ENCODE assay signal across 15 cellular contexts in the genomic region with DNA sequence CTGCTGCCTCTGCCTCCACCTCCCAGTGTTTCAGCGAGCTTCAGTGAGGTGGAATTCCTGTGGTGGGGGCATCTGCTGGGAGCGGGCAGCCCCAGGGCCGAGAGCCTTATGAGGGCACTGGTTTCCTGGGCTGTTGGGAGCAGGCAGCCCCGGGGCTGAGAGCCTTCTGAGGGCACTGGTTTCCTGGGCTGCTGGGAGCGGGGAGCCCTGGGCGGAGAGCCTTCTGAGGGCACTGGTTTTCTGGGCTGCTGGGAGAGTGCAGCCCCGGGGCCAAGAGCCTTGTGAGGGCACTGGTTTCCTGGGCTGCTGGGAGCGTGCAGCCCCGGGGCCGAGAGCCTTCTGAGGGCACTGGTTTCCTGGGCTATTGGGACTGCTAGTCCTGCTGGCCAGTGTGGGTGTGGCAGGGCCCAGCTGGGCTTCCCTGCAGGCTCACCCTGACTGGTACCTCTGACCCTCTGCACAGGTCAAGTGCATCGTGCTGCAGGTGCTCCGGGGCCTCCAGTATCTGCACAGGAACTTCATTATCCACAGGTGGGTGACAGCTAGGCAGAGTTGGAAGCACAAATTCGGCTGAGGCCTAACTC. TPM values are rescaled to one million over a fixed set of nuclear protein-coding genes. Genes with fewer than 3 reads are reported as not detected.
A peak's percentile ranks its signal among the peaks of the same experiment; 100 is the strongest.
DNase-seq lines count a peak whose midpoint lies in the region; ATAC-seq and TF ChIP-seq lines count a peak whose summit lies in the region.
"Had no signal": no experiment of that assay in that cellular context is flagged by ENCODE, and none has a peak within 500 bp of the region (broad histone marks: within the 10 kb centered on the region; RNA-seq: fewer than 3 reads in every experiment).

No MANE protein-coding gene starts in this region.

- DNase-seq in left cardiac atrium (peak; percentile 7), heart right ventricle (no peak), HuH-7.5 (ENCODE audit: low spot score) (peak; percentile 38), spleen (peak; percentile 57), WTC11 (ENCODE audit: low spot score) (no peak)
- DNase-seq: ACHN; CD4-positive, alpha-beta memory T cell; DMS79 treated with DMSO at 0.1 percent for 48 hours; GDM1; MG63; NCI-H1105; NCI-H1694 treated with DMSO at 0.1 percent for 48 hours; NCI-H446; PC-3 had no signal

- intact Hi-C loops in left cardiac atrium (cut with DNase I) = no loop called here
- intact Hi-C loops in heart right ventricle (cut with DNase I) = no loop called here
- intact Hi-C loops in spleen (cut with DNase I; ENCODE audit: low total_unique reads) = no loop called here

- no peak overlapping the region for H3K4me3 Mint-ChIP-seq in WTC11
- H3K4me3 Mint-ChIP-seq: CD4-positive, alpha-beta memory T cell had no signal

- 87 to 95% methylated on average over 13 of the region's 13 CpGs for WGBS in heart right ventricle, 2 donors
- 88 to 97% (median 94%) methylated on average over 6 to 13 of the region's 13 CpGs for WGBS in spleen, 5 donors

- H3K27ac ChIP-seq in heart right ventricle = no peak overlapping the region
- no peak overlapping the region for H3K27ac ChIP-seq in spleen
- H3K27ac ChIP-seq: KMS-11 had no signal

- H3K4me1 Mint-ChIP-seq in WTC11 = peaks cover 7% of the 10 kb centered on the region

- no peaks in the 10 kb centered on the region for H3K27me3 Mint-ChIP-seq in WTC11 (ENCODE audit: low read depth)
- H3K27me3 Mint-ChIP-seq: CD4-positive, alpha-beta memory T cell had no signal

- TF ChIP-seq CTCF in heart right ventricle (IDR thresholded peaks at IDR 0.05) (no peak), spleen (IDR thresholded peaks at IDR 0.05 in 8 of 11, conservative IDR thresholded peaks at IDR 0.05 in 3 of 11) (no peak), WTC11 (IDR thresholded peaks at IDR 0.05) (no peak)

- H3K36me3 ChIP-seq in heart right ventricle (peaks cover 0 to 78% (median 10%) of the 10 kb centered on the region in 9 donors), spleen (peaks cover 0 to 83% (median 53%) of the 10 kb centered on the region in 6 donors)

- no peaks in the 10 kb centered on the region for H3K9me3 Mint-ChIP-seq in WTC11
- H3K9me3 Mint-ChIP-seq: CD4-positive, alpha-beta memory T cell had no signal

- peaks cover 34% of the 10 kb centered on the region for H3K36me3 Mint-ChIP-seq in WTC11

- POLR2A ChIA-PET in WTC11 (lab: Charles Lee) = no interaction called here

- H3K4me1 ChIP-seq in heart right ventricle = peaks cover 4 to 16% (median 8%) of the 10 kb centered on the region in 9 donors
- H3K4me1 ChIP-seq in spleen = peaks cover 10 to 46% (median 28%) of the 10 kb centered on the region in 6 donors

- no peak for TF ChIP-seq POLR2A in spleen (IDR thresholded peaks at IDR 0.05)

- H3K9me3 ChIP-seq in heart right ventricle = no peaks in the 10 kb centered on the region
- H3K9me3 ChIP-seq in spleen = no peaks in the 10 kb centered on the region
- H3K9me3 ChIP-seq: MG63 had no signal

- H3K27me3 ChIP-seq in heart right ventricle = no peaks in the 10 kb centered on the region
- no peaks in the 10 kb centered on the region for H3K27me3 ChIP-seq in spleen (replicated peaks in 1 of 7)
- H3K27me3 ChIP-seq: MG63 had no signal

- ATAC-seq in left cardiac atrium (no peak), heart right ventricle (no peak), WTC11 (no peak)
- ATAC-seq: PC-3 had no signal

- H3K4me3 ChIP-seq in heart right ventricle (no peak overlapping the region), spleen (no peak overlapping the region)
- H3K4me3 ChIP-seq: MG63 had no signal

- CTCF ChIA-PET in WTC11 (lab: Charles Lee) = no interaction called here

- no peak overlapping the region for H3K27ac Mint-ChIP-seq in WTC11
- H3K27ac Mint-ChIP-seq: CD4-positive, alpha-beta memory T cell had no signal

TF ChIP-seq in WTC11, 78 proteins besides CTCF, POLR2A, EP300 and RAD21:
- no peak for TF ChIP-seq ZNF138 (CRISPR knock-in tag; conservative IDR thresholded peaks at IDR 0.05)
- no peak for TF ChIP-seq ZNF396 (CRISPR knock-in tag; IDR thresholded peaks at IDR 0.05; ENCODE audit: borderline replicate concordance)
- no peak for TF ChIP-seq ZNF317 (CRISPR knock-in tag; IDR thresholded peaks at IDR 0.05; ENCODE audit: borderline replicate concordance, low read depth)
- TF ChIP-seq ETV6 (CRISPR knock-in tag; IDR thresholded peaks at IDR 0.05) = no peak
- TF ChIP-seq RELA (CRISPR knock-in tag; IDR thresholded peaks at IDR 0.05; ENCODE audit: borderline replicate concordance) = no peak
- TF ChIP-seq ZNF263 (CRISPR knock-in tag; IDR thresholded peaks at IDR 0.05; ENCODE audit: low read depth) = no peak
- no peak for TF ChIP-seq SMAD4 (CRISPR knock-in tag; IDR thresholded peaks at IDR 0.05)
- no peak for TF ChIP-seq SOX15 (CRISPR knock-in tag; IDR thresholded peaks at IDR 0.05)
- TF ChIP-seq RORB (CRISPR knock-in tag; IDR thresholded peaks at IDR 0.05) = no peak
- TF ChIP-seq, protein P1, sequence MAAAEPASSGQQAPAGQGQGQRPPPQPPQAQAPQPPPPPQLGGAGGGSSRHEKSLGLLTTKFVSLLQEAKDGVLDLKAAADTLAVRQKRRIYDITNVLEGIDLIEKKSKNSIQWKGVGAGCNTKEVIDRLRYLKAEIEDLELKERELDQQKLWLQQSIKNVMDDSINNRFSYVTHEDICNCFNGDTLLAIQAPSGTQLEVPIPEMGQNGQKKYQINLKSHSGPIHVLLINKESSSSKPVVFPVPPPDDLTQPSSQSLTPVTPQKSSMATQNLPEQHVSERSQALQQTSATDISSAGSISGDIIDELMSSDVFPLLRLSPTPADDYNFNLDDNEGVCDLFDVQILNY (CRISPR knock-in tag; IDR thresholded peaks at IDR 0.05) = no peak
- TF ChIP-seq, protein P2, sequence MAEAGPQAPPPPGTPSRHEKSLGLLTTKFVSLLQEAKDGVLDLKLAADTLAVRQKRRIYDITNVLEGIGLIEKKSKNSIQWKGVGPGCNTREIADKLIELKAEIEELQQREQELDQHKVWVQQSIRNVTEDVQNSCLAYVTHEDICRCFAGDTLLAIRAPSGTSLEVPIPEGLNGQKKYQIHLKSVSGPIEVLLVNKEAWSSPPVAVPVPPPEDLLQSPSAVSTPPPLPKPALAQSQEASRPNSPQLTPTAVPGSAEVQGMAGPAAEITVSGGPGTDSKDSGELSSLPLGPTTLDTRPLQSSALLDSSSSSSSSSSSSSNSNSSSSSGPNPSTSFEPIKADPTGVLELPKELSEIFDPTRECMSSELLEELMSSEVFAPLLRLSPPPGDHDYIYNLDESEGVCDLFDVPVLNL (CRISPR knock-in tag; IDR thresholded peaks at IDR 0.05; ENCODE audit: borderline replicate concordance, low read depth) = no peak
- no peak for TF ChIP-seq JUN (CRISPR knock-in tag; IDR thresholded peaks at IDR 0.05)

RNA-seq across cellular contexts. Expression of a gene that starts 5.6 kb away (rescaled TPM):
- total RNA-seq in left cardiac atrium (10 to 100 TPM; 22.6 to 28.0 TPM), heart right ventricle (10 to 100 TPM; 14.7 to 31.4 (median 21.6) TPM), spleen (100 to 1,000 TPM in 2 of 7 donors, 10 to 100 TPM in 5; 47.6 to 114 (median 76.3) TPM), WTC11 (2021) (79.8 to 102 TPM (median 81.6 TPM) in 3 replicates)
- polyA plus RNA-seq in heart right ventricle (10 to 100 TPM; 35.9 to 63.4 TPM), spleen (100 to 1,000 TPM in 2 of 3 donors, 10 to 100 TPM in 1; 74.4 to 201 (median 134) TPM)

RNA-seq across cellular contexts. Expression of a gene that starts 9.4 kb away (rescaled TPM):
- total RNA-seq in left cardiac atrium (1 to 10 TPM; 4.5 to 7.1 TPM), heart right ventricle (1 to 10 TPM; 1.9 to 4.1 (median 2.9) TPM), spleen (10 to 100 TPM in 6 of 7 donors, 1 to 10 TPM in 1; 6.8 to 16.9 (median 10.5) TPM), WTC11 (2021) (12.1 to 15.7 TPM (median 14.1 TPM) in 3 replicates)
- polyA plus RNA-seq in heart right ventricle (10 to 100 TPM in 1 of 2 donors, 1 to 10 TPM in 1; 3.2 to 13.0 TPM), spleen (1 to 10 TPM; 4.6 to 6.3 (median 5.7) TPM)

RNA-seq across cellular contexts. Expression of a gene that starts 28.6 kb away (rescaled TPM):
- total RNA-seq in left cardiac atrium (10 to 100 TPM; 11.6 to 12.6 TPM), heart right ventricle (10 to 100 TPM in 9 of 10 donors, 1 to 10 TPM in 1; 9.3 to 15.6 (median 11.8) TPM), spleen (10 to 100 TPM in 6 of 7 donors, 1 to 10 TPM in 1; 6.0 to 28.8 (median 19.2) TPM), WTC11 (2021) (3.8 to 5.6 TPM (median 4.2 TPM) in 3 replicates)
- polyA plus RNA-seq in heart right ventricle (10 to 100 TPM in 1 of 2 donors, 1 to 10 TPM in 1; 7.0 to 41.0 TPM), spleen (10 to 100 TPM in 2 of 3 donors, 1 to 10 TPM in 1; 7.4 to 37.2 (median 34.5) TPM)

RNA-seq across cellular contexts. Expression of a gene that starts 29.3 kb away (rescaled TPM):
- total RNA-seq in left cardiac atrium = 10 to 100 TPM; 11.9 to 18.2 TPM
- total RNA-seq in heart right ventricle = 10 to 100 TPM in 9 of 10 donors, 1 to 10 TPM in 1; 8.2 to 16.0 (median 12.8) TPM
- polyA plus RNA-seq in heart right ventricle = 10 to 100 TPM; 12.2 to 29.3 TPM
- total RNA-seq in spleen = 10 to 100 TPM; 59.0 to 83.7 (median 65.3) TPM
- polyA plus RNA-seq in spleen = 10 to 100 TPM; 28.9 to 63.6 (median 42.9) TPM
- total RNA-seq in WTC11 (2021) = 13.9 to 17.2 TPM (median 16.6 TPM) in 3 replicates

RNA-seq across cellular contexts. Expression of a gene that starts 34.4 kb away (rescaled TPM):
- total RNA-seq in left cardiac atrium (1 to 10 TPM; 2.4 to 3.6 TPM), heart right ventricle (1 to 10 TPM in 9 of 10 donors, under 1 TPM in 1; 0.76 to 4.6 (median 2.4) TPM), spleen (1 to 10 TPM; 2.9 to 5.7 (median 4.7) TPM), WTC11 (2021) (12.0 to 12.8 TPM (median 12.2 TPM) in 3 replicates)
- polyA plus RNA-seq in heart right ventricle (1 to 10 TPM; 4.1 TPM), spleen (1 to 10 TPM; 3.8 to 7.0 (median 4.9) TPM)

Comparison
In these comparisons a context has a peak if more than half of its experiments do, and no peak if none do; other contexts are left out.
1. DNase-seq: peak in left cardiac atrium (single experiment), HuH-7.5 (single experiment) and spleen (single experiment); none in heart right ventricle (0 of 2) and WTC11 (single experiment).